Comparison of ENCODE assay signal across 8 cellular contexts in the genomic region with DNA sequence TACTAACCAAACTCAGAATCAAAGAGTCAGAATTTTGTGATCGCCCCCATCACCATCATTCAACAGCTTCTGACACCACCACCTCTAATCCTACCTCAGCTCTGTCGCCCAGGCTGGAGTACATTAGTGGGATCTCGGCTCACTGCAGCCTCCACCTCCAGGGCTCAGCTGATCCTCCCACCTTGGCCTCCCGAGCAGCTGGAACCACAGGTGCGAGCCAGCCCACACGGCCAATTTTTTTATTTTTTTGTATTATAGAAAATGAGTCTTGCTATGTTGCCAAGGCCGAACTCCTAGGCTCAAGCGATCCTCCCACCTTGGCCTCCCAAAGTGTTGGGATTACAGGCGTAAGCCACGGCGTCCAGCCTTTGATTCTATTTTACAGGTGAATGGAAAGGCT.
DNase-seq lines count a peak whose midpoint lies in the region; ATAC-seq, FAIRE-seq and TF ChIP-seq lines count a peak whose summit lies in the region.

No MANE protein-coding gene starts in this region.

- CTCF ChIA-PET in GM12878 (lab: Yijun Ruan, JAX), result no interaction called here

- no TSS peak for BruUV-seq in GM12878 (replicated peaks; lab: Mats Ljungman, UMichigan)

- H3K23me2 ChIP-seq in H9 (ENCODE audit: insufficient read length, low read depth, low read length, poor library complexity, severe bottlenecking), result peaks cover 4% of the 10 kb centered on the region

- no peak overlapping the region for H2BK120ac ChIP-seq in H9 (ENCODE audit: low read depth, low read length, poor library complexity, severe bottlenecking)

- no peak overlapping the region for H2BK15ac ChIP-seq in H9 (ENCODE audit: low read depth, low read length)

- H3K4me3 ChIP-seq in GM12878 (peak overlapping the region; percentile 26; the same call in 1 of the 2 replicates), left lung (peak overlapping the region; percentile 33 to 47)

- H3K79me2 ChIP-seq in H9 (ENCODE audit: insufficient read depth, low read length), result no peaks in the 10 kb centered on the region
- no peaks in the 10 kb centered on the region for H3K79me2 ChIP-seq in GM12878 (ENCODE audit: control insufficient read depth, insufficient read depth, low read length)

- no peak for FAIRE-seq in GM12878 (lab: Jason Lieb, UNC)

- no peak for TF ChIP-seq EP300 in GM12878 (IDR thresholded peaks at IDR 0.05; ENCODE audit: borderline replicate concordance in 1 of 2, control insufficient read depth in 1 of 2, low read depth in 2 of 2, low read length in 2 of 2)

- DNase-seq in H9 (no peak), GM12878 (ENCODE audit: low read depth, low spot score) (no peak), left lung (no peak), kidney tubule cell (ENCODE audit: low spot score) (no peak), activated T-cell treated with anti-CD3 and anti-CD28 coated beads for 4 hours (no peak)
- DNase-seq in stimulated activated naive B cell treated with anti-CD40 and anti-IgM and Interleukin-4, amounts not matched to agents 10 μg/mL and 1 μg/mL and 100 μg/mL, for 72 hours, result no peak

- H3K36me3 Mint-ChIP-seq in H9 (ENCODE audit: insufficient read depth in 1 of 3, low read depth in 3 of 3), result peaks cover 0 to 5% (median 5%) of the 10 kb centered on the region in 3 experiments; a peak in 4 of 7 replicates
- H3K36me3 Mint-ChIP-seq in stimulated activated naive B cell treated with anti-CD40 and anti-IgM and Interleukin-4, amounts not matched to agents 10 μg/mL and 1 μg/mL and 100 μg/mL, for 72 hours, result no peaks in the 10 kb centered on the region

- TF ChIP-seq POLR2A in GM12878 (IDR thresholded peaks at IDR 0.05; ENCODE audit: low read depth, low read length), result no peak

- H3K4me2 ChIP-seq in H9 (ENCODE audit: insufficient read depth, insufficient read length, low read length) (peak overlapping the region; percentile 79), GM12878 (ENCODE audit: control insufficient read depth, insufficient read depth) (peak overlapping the region; percentile 63)

- H3K27me3 Mint-ChIP-seq in H9 (ENCODE audit: low read depth), result peaks cover 79% of the 10 kb centered on the region
- peaks cover 1 to 12% of the 10 kb centered on the region in 2 donors for H3K27me3 Mint-ChIP-seq in stimulated activated naive B cell treated with anti-CD40 and anti-IgM and Interleukin-4, amounts not matched to agents 10 μg/mL and 1 μg/mL and 100 μg/mL, for 72 hours

- RAD21 ChIA-PET in GM12878 (lab: Charles Lee; ENCODE audit: unreplicated experiment), result interaction anchor here (0.6 kb wide), 1 partner anchor 154 kb away, joined by 5 read pairs; no protein-coding TSS in a partner anchor

- no peaks in the 10 kb centered on the region; the same call in 1 of the 2 replicates for H3K4me1 ChIP-seq in H9 (ENCODE audit: insufficient read depth, low read length)
- no peaks in the 10 kb centered on the region for H3K4me1 ChIP-seq in GM12878 (ENCODE audit: control insufficient read depth, insufficient read depth, low read length)
- H3K4me1 ChIP-seq in left lung, result peaks cover 0 to 27% of the 10 kb centered on the region in 2 donors

- H4K8ac ChIP-seq in H9 (replicated peaks; ENCODE audit: insufficient read length, low read depth, low read length), result no peak overlapping the region

- H2BK12ac ChIP-seq in H9 (ENCODE audit: insufficient read length, low read depth, low read length), result no peak overlapping the region

- H3K27ac ChIP-seq in H9 (ENCODE audit: insufficient read length, low read depth, low read length) (no peak overlapping the region), GM12878 (ENCODE audit: control insufficient read depth, insufficient read depth) (no peak overlapping the region), left lung (peak overlapping the region; percentile 9 to 70)

- no peak overlapping the region for H3K4ac ChIP-seq in H9 (ENCODE audit: low read depth, low read length)

- H3K14ac ChIP-seq in H9 (ENCODE audit: insufficient read depth, low read length), result no peak overlapping the region

- TF ChIP-seq RAD21 in GM12878 (IDR thresholded peaks at IDR 0.05; ENCODE audit: insufficient read depth, low read depth, low read length), result no peak

- H2AFZ ChIP-seq in H9 (ENCODE audit: low read length), result no peak overlapping the region
- 0 out of 2 replicates have a peak overlapping the region, but pooled peaks have one; percentile 20 for H2AFZ ChIP-seq in GM12878 (ENCODE audit: control insufficient read depth, low read depth, low read length)

- no peak overlapping the region for H3K27ac Mint-ChIP-seq in H9
- H3K27ac Mint-ChIP-seq in stimulated activated naive B cell treated with anti-CD40 and anti-IgM and Interleukin-4, amounts not matched to agents 10 μg/mL and 1 μg/mL and 100 μg/mL, for 72 hours, result peak overlapping the region; percentile 34

- no CpG with 5 or more reads among the region's 11 CpGs for WGBS in H9 (ENCODE audit: extremely low coverage, insufficient read length, low lambda C conversion rate)
- WGBS in GM12878 (ENCODE audit: insufficient coverage, insufficient replicate concordance, low lambda C conversion rate, missing lambda C conversion rate), result 52% methylated on average over 11 of the region's 11 CpGs

- no peak overlapping the region for H3T11ph ChIP-seq in H9 (ENCODE audit: low read length)

- no peak overlapping the region for H3K18ac ChIP-seq in H9 (ENCODE audit: insufficient read length, low read depth, low read length)

- no peak overlapping the region for H4K91ac ChIP-seq in H9 (ENCODE audit: insufficient read length, low read depth, low read length)

- POLR2A ChIA-PET in GM12878 (lab: Charles Lee), result no interaction called here

- no peak overlapping the region for H3K23ac ChIP-seq in H9 (ENCODE audit: insufficient read length, low read depth, low read length)

- H3K9me3 ChIP-seq in H9 (ENCODE audit: control insufficient read depth, low read depth, low read length) (no peaks in the 10 kb centered on the region), GM12878 (replicated peaks; ENCODE audit: control insufficient read depth, insufficient read depth, low read length) (no peaks in the 10 kb centered on the region), left lung (no peaks in the 10 kb centered on the region)

- peak overlapping the region in 1 of 2 experiments; percentile 46; a peak in 2 of 5 replicates for H3K4me3 Mint-ChIP-seq in H9
- H3K4me3 Mint-ChIP-seq in stimulated activated naive B cell treated with anti-CD40 and anti-IgM and Interleukin-4, amounts not matched to agents 10 μg/mL and 1 μg/mL and 100 μg/mL, for 72 hours, result peak overlapping the region; percentile 77 to 87

- H3K9ac ChIP-seq in H9 (ENCODE audit: extremely low read depth, insufficient read length, low read length) (no peak overlapping the region), GM12878 (ENCODE audit: control insufficient read depth, insufficient read depth, low read length) (no peak overlapping the region)

- H4K20me1 ChIP-seq in H9 (ENCODE audit: control insufficient read depth, insufficient read depth, insufficient read length), result no peaks in the 10 kb centered on the region
- H4K20me1 ChIP-seq in GM12878 (ENCODE audit: control insufficient read depth, insufficient read depth), result no peaks in the 10 kb centered on the region

- TF ChIP-seq CTCF in H9 (conservative IDR thresholded peaks at IDR 0.05) (no peak), GM12878 (IDR thresholded peaks at IDR 0.05 in 2 of 3, conservative IDR thresholded peaks at IDR 0.05 in 1 of 3; ENCODE audit: control insufficient read depth in 2 of 3, extremely low read depth in 1 of 3, insufficient read depth in 1 of 3, low read depth in 3 of 3, low read length in 3 of 3) (no peak), left lung (IDR thresholded peaks at IDR 0.05) (no peak)

- no peak overlapping the region for H2BK5ac ChIP-seq in H9 (ENCODE audit: insufficient read length, low read length)

- SMC1A ChIA-PET in GM12878 (lab: Charles Lee; ENCODE audit: uncharacterized antibody, unreplicated experiment), result interaction anchor here (0.8 kb wide), 1 partner anchor 145 kb away, joined by 3 read pairs; no protein-coding TSS in a partner anchor

- H2AK5ac ChIP-seq in H9 (ENCODE audit: insufficient read length, low read length), result no peak overlapping the region

- H3K27me3 ChIP-seq in H9 (ENCODE audit: insufficient read depth, low read length), result peaks cover 22% of the 10 kb centered on the region; the same call in 1 of the 2 replicates
- H3K27me3 ChIP-seq in GM12878 (replicated peaks in 1 of 2; ENCODE audit: control insufficient read depth in 2 of 2, insufficient read depth in 2 of 2, low read length in 1 of 2), result no peaks in the 10 kb centered on the region; a peak in 2 of 4 replicates
- H3K27me3 ChIP-seq in left lung, result no peaks in the 10 kb centered on the region

- peaks cover 16 to 21% of the 10 kb centered on the region in 2 experiments for H3K4me1 Mint-ChIP-seq in H9
- peaks cover 5 to 18% of the 10 kb centered on the region in 2 donors for H3K4me1 Mint-ChIP-seq in stimulated activated naive B cell treated with anti-CD40 and anti-IgM and Interleukin-4, amounts not matched to agents 10 μg/mL and 1 μg/mL and 100 μg/mL, for 72 hours

- ATAC-seq in GM12878 (no peak), left lung (peak; percentile 13), HG03108 (IDR thresholded peaks at IDR 0.05; ENCODE audit: unreplicated experiment) (no peak), HG03442 (IDR thresholded peaks at IDR 0.05; ENCODE audit: unreplicated experiment) (no peak)
- ATAC-seq in stimulated activated naive B cell treated with anti-CD40 and anti-IgM and Interleukin-4, amounts not matched to agents 10 μg/mL and 1 μg/mL and 100 μg/mL, for 72 hours (replicated peaks), result no peak

- no peak overlapping the region for H3K56ac ChIP-seq in H9 (ENCODE audit: insufficient read length, low read depth, low read length)

- H2BK20ac ChIP-seq in H9 (ENCODE audit: low read depth, low read length, poor library complexity, severe bottlenecking), result no peak overlapping the region

- H3K36me3 ChIP-seq in GM12878 (ENCODE audit: control insufficient read depth in 2 of 2, insufficient read depth in 2 of 2, low read length in 1 of 2) (no peaks in the 10 kb centered on the region), left lung (no peaks in the 10 kb centered on the region)

- H3K79me1 ChIP-seq in H9 (ENCODE audit: insufficient read depth, low read depth, low read length, poor library complexity, severe bottlenecking), result no peaks in the 10 kb centered on the region

- H3K9me3 Mint-ChIP-seq in H9, result peaks cover 12 to 14% of the 10 kb centered on the region in 2 experiments
- no peaks in the 10 kb centered on the region for H3K9me3 Mint-ChIP-seq in stimulated activated naive B cell treated with anti-CD40 and anti-IgM and Interleukin-4, amounts not matched to agents 10 μg/mL and 1 μg/mL and 100 μg/mL, for 72 hours

- intact Hi-C loops in GM12878 (cut with micrococcal nuclease; ENCODE audit: unreplicated experiment) (no loop called here), left lung (cut with DNase I) (no loop called here)

- H4K5ac ChIP-seq in H9 (ENCODE audit: insufficient read length, low read depth, low read length), result no peak overlapping the region

- in situ Hi-C loops in GM12878 (cut with MboI), result no loop called here

Comparison
In these comparisons a context has a peak if more than half of its experiments do, and no peak if none do; other contexts are left out.
1. H3K27ac ChIP-seq: peak in left lung (2 of 2); none in H9 (single experiment) and GM12878 (single experiment).